In genomic region chr13:79451500-79451962, GRCh38 we compare ENCODE assay signal across 1 cellular context.
A peak's percentile ranks its signal among the peaks of the same experiment; 100 is the strongest.
TF ChIP-seq lines count a peak whose summit lies in the region.

No MANE protein-coding gene starts in this region.

TF ChIP-seq in HEK293, 187 proteins besides CTCF, POLR2A, EP300 and RAD21 (continued from another document):
- TF ChIP-seq ZSCAN4 (tag by site-specific recombination; IDR thresholded peaks at IDR 0.05): no peak
- TF ChIP-seq ZFHX2 (tag by site-specific recombination; conservative IDR thresholded peaks at IDR 0.05): peak; percentile 66
- no peak for TF ChIP-seq ZNF426 (tag by site-specific recombination; IDR thresholded peaks at IDR 0.05)
- TF ChIP-seq INSM2 (tag by site-specific recombination; IDR thresholded peaks at IDR 0.05): no peak
- TF ChIP-seq ZNF133 (tag by site-specific recombination; IDR thresholded peaks at IDR 0.05): no peak
- TF ChIP-seq EGR2 (tag by site-specific recombination; IDR thresholded peaks at IDR 0.05; ENCODE audit: low read depth): 0 out of 2 replicates have a peak, but pooled peaks have one; percentile 32
- no peak for TF ChIP-seq ZBTB21 (tag by site-specific recombination; IDR thresholded peaks at IDR 0.05)
- TF ChIP-seq ZNF501 (tag by site-specific recombination; IDR thresholded peaks at IDR 0.05): no peak
- TF ChIP-seq ZNF664 (tag by site-specific recombination; IDR thresholded peaks at IDR 0.05): no peak
- TF ChIP-seq ZNF837 (tag by site-specific recombination; IDR thresholded peaks at IDR 0.05): no peak
- TF ChIP-seq ZNF660 (tag by site-specific recombination; IDR thresholded peaks at IDR 0.05): 0 out of 2 replicates have a peak, but pooled peaks have one; percentile 15
- TF ChIP-seq ZNF292 (tag by site-specific recombination; IDR thresholded peaks at IDR 0.05; ENCODE audit: borderline replicate concordance, low read depth): no peak
- TF ChIP-seq KLF8 (tag by site-specific recombination; IDR thresholded peaks at IDR 0.05): no peak
- TF ChIP-seq ZNF624 (tag by site-specific recombination; IDR thresholded peaks at IDR 0.05): no peak
- TF ChIP-seq ZNF311 (tag by site-specific recombination; IDR thresholded peaks at IDR 0.05; ENCODE audit: borderline replicate concordance): no peak
- TF ChIP-seq GLI2 (tag by site-specific recombination; IDR thresholded peaks at IDR 0.05; ENCODE audit: borderline replicate concordance, low read depth): no peak
- TF ChIP-seq TRIM28 (IDR thresholded peaks at IDR 0.05; ENCODE audit: borderline replicate concordance, low read length): 0 out of 2 replicates have a peak, but pooled peaks have one; percentile 51
